In the genomic region with DNA sequence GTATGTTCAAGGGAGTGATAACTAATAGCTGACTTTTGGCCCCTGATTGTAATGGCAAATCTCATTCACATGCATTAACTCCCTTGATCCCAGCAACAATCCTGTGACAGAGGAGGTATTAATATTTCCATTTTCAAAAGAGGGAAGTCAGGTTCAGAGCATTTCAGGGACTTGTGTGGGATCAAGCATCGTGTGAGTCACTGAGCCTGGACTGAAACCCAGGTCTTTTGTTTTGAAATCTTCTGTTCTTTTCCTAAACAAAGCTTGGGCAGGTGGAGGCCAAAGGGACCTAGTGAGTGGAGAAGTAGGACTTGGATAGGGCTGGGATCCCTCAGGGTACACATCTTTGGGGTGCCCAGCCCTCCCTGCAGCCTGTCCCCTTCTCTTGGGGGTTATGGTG, we compare ENCODE assay signal across 22 cellular contexts. TPM values are rescaled to one million over a fixed set of nuclear protein-coding genes. Genes with fewer than 3 reads are reported as not detected.
DNase-seq lines count a peak whose midpoint lies in the region; ATAC-seq and TF ChIP-seq lines count a peak whose summit lies in the region.
"Had no signal": no experiment of that assay in that cellular context is flagged by ENCODE, and none has a peak within 500 bp of the region (broad histone marks: within the 10 kb centered on the region; RNA-seq: fewer than 3 reads in every experiment).

No MANE protein-coding gene starts in this region.

- DNase-seq in NOMO-1 treated with DMSO at 0.1 percent for 48 hours (lab: John Stamatoyannopoulos, UW; ENCODE audit: unreplicated experiment) (peak; percentile 5), NOMO-1 (lab: John Stamatoyannopoulos, UW; ENCODE audit: unreplicated experiment in 2 of 2) (no peak), astrocyte of the hippocampus (ENCODE audit: low read depth, low spot score) (peak; percentile 34), upper lobe of left lung (no peak), NCI-H526 treated with DMSO at 0.1 percent for 48 hours (lab: John Stamatoyannopoulos, UW) (no peak), HuH-7.5 (ENCODE audit: low spot score) (no peak), NCI-H146 treated with DMSO at 0.1 percent for 48 hours (lab: John Stamatoyannopoulos, UW; ENCODE audit: unreplicated experiment) (no peak)
- DNase-seq: activated CD8-positive, alpha-beta T cell treated with anti-CD3 and anti-CD28 coated beads for 36 hours; activated naive CD4-positive, alpha-beta T cell treated with anti-CD3 and anti-CD28 coated beads for 36 hours; activated T-cell treated with anti-CD3 and anti-CD28 coated beads, Interleukin-2, amount 50 U/mL, for 24 hours; cerebellar nuclear complex; effector CD8-positive, alpha-beta T cell; left lung; NCI-H2081 treated with DMSO at 0.1 percent for 48 hours; NCI-H446 treated with DMSO at 0.1 percent for 48 hours; stimulated activated CD4-positive, alpha-beta T cell treated with anti-CD3 and anti-CD28 coated beads, Interleukin-4, amount 100 ng/mL, for 4 hours had no signal

- 50% methylated on average over 1 of the region's 1 CpG; no CpG with 5 or more reads in 1 of the 2 donors for WGBS in gastroesophageal sphincter (ENCODE audit: low coverage in 1 of 2), 2 donors
- 56 to 63% methylated on average over 1 of the region's 1 CpG for WGBS in upper lobe of left lung, 2 donors

- TF ChIP-seq POLR2A in gastroesophageal sphincter (IDR thresholded peaks at IDR 0.05): no peak
- no peak for TF ChIP-seq POLR2A in upper lobe of left lung (IDR thresholded peaks at IDR 0.05)

- ATAC-seq in gastroesophageal sphincter (peak; percentile 30), upper lobe of left lung (ENCODE audit: low FRiP score in 2 of 2) (no peak)
- ATAC-seq: activated CD8-positive, alpha-beta T cell treated with anti-CD3 and anti-CD28 coated beads for 36 hours; heart left ventricle; K562; SK-N-SH treated with all-trans-retinoic acid at 6 μM for 48 hours had no signal

- H3K4me3 ChIP-seq in gastroesophageal sphincter (no peak overlapping the region), upper lobe of left lung (no peak overlapping the region)
- H3K4me3 ChIP-seq: heart left ventricle, K562, left lung had no signal

- H3K27ac ChIP-seq in gastroesophageal sphincter (peak overlapping the region in 1 of 4 donors; percentile 2), upper lobe of left lung (peak overlapping the region in 3 of 4 donors; percentile 27 to 55 (median 53))

- H3K36me3 ChIP-seq in gastroesophageal sphincter (peaks cover 0 to 39% of the 10 kb centered on the region in 2 donors), upper lobe of left lung (peaks cover 0 to 39% (median 27%) of the 10 kb centered on the region in 4 donors)

- no peaks in the 10 kb centered on the region for H3K9me3 ChIP-seq in gastroesophageal sphincter
- H3K9me3 ChIP-seq in upper lobe of left lung: no peaks in the 10 kb centered on the region
- H3K9me3 ChIP-seq: heart left ventricle, left lung had no signal

- TF ChIP-seq EP300 in gastroesophageal sphincter (IDR thresholded peaks at IDR 0.05): no peak
- no peak for TF ChIP-seq EP300 in upper lobe of left lung (IDR thresholded peaks at IDR 0.05)

- peaks cover 0 to 16% (median 0%) of the 10 kb centered on the region in 3 donors for H3K4me1 ChIP-seq in gastroesophageal sphincter
- H3K4me1 ChIP-seq in upper lobe of left lung: peaks cover 17 to 56% (median 19%) of the 10 kb centered on the region in 4 donors

- H3K27me3 ChIP-seq in gastroesophageal sphincter (no peaks in the 10 kb centered on the region), upper lobe of left lung (no peaks in the 10 kb centered on the region)
- H3K27me3 ChIP-seq: heart left ventricle, left lung had no signal

- TF ChIP-seq CTCF in gastroesophageal sphincter (IDR thresholded peaks at IDR 0.05) (no peak), upper lobe of left lung (IDR thresholded peaks at IDR 0.05) (no peak)

RNA-seq across cellular contexts. Expression of gene ETNK2, which starts 37.9 kb away (rescaled TPM):
- total RNA-seq in gastroesophageal sphincter (10 to 100 TPM in 2 of 4 donors, 1 to 10 TPM in 2; 6.1 to 21.1 (median 9.5) TPM), upper lobe of left lung (1 to 10 TPM in 5 of 6 donors, not detected in 1; 3.2 to 8.9 (median 6.0) TPM)

RNA-seq across cellular contexts. Expression of gene SOX13, which starts 41.0 kb away (rescaled TPM):
- total RNA-seq in gastroesophageal sphincter: 10 to 100 TPM; 15.3 to 20.4 (median 17.3) TPM
- 10 to 100 TPM; 33.8 to 76.5 (median 63.9) TPM for total RNA-seq in upper lobe of left lung

RNA-seq across cellular contexts. Expression of gene REN, which starts 52.2 kb away (rescaled TPM):
- not detected for total RNA-seq in gastroesophageal sphincter
- total RNA-seq in upper lobe of left lung: under 1 TPM in 3 of 6 donors, not detected in 3; 0.64 to 0.76 (median 0.66) TPM
- total RNA-seq: activated CD8-positive, alpha-beta T cell treated with anti-CD3 and anti-CD28 coated beads for 36 hours; activated naive CD4-positive, alpha-beta T cell treated with anti-CD3 and anti-CD28 coated beads for 36 hours; B cell; heart left ventricle; mucosa of gallbladder had no signal

Comparison
In these comparisons a context has a peak if more than half of its experiments do, and no peak if none do; other contexts are left out.
1. DNase-seq: peak in NOMO-1 treated with DMSO at 0.1 percent for 48 hours (single experiment) and astrocyte of the hippocampus (single experiment); none in NOMO-1 (0 of 2), upper lobe of left lung (0 of 2), NCI-H526 treated with DMSO at 0.1 percent for 48 hours (single experiment), HuH-7.5 (single experiment) and NCI-H146 treated with DMSO at 0.1 percent for 48 hours (single experiment).